In genomic region chr7:142523821-142524460, GRCh38 we compare ENCODE assay signal across 1 cellular context.
TF ChIP-seq lines count a peak whose summit lies in the region.

No MANE protein-coding gene starts in this region.

TF ChIP-seq in H1, 55 proteins besides CTCF, POLR2A, EP300 and RAD21 (continued from another document):
- TF ChIP-seq CHD7 (IDR thresholded peaks at IDR 0.05; ENCODE audit: insufficient replicate concordance, low read length) (no peak), RFX5 (IDR thresholded peaks at IDR 0.05; ENCODE audit: borderline replicate concordance, low read depth, low read length) (no peak), CHD1 (IDR thresholded peaks at IDR 0.05; ENCODE audit: low read depth, low read length) (no peak), FOSL1 (IDR thresholded peaks at IDR 0.05; ENCODE audit: insufficient read depth, low read depth, low read length) (no peak), ATF2 (IDR thresholded peaks at IDR 0.05; ENCODE audit: low read length) (no peak), JUN (IDR thresholded peaks at IDR 0.05; ENCODE audit: low read depth, low read length) (no peak), BCL11A (IDR thresholded peaks at IDR 0.05; ENCODE audit: low read depth in 2 of 2, low read length in 2 of 2) (no peak), KDM1A (IDR thresholded peaks at IDR 0.05; ENCODE audit: borderline replicate concordance, low read length) (no peak), TAF1 (IDR thresholded peaks at IDR 0.05; ENCODE audit: low read depth, low read length) (no peak), SP2 (IDR thresholded peaks at IDR 0.05; ENCODE audit: low read length) (no peak), TAF7 (optimal IDR thresholded peaks at IDR 0.05; ENCODE audit: borderline replicate concordance, low read depth, low read length) (no peak), PHF8 (conservative IDR thresholded peaks at IDR 0.05; ENCODE audit: low read depth, low read length) (no peak), CBX5 (IDR thresholded peaks at IDR 0.05; ENCODE audit: low read depth, low read length) (no peak)
TF ChIP-seq in H1: peak in this region for 0.
